Comparison of ENCODE assay signal across 25 cellular contexts in the genomic region with DNA sequence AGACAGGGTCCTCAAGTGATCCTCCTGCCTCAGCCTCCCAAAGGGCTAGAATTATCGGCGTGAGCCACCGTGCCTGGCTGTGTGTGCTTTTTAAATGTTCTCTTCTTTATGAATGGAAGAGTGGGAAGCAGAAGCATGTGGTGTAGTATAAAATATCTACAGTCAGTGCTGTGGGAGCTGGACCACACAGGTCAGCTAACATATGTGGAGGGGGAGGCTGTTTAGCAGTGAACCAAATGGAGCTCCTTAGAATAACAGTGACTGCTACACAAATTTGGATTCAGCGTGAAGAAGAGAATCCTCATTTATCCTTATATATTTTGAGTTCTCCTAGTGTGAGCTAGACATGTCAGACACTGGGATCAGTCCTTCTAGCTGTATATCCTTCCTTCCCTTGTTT. TPM values are rescaled to one million over a fixed set of nuclear protein-coding genes. Genes with fewer than 3 reads are reported as not detected.
A peak's percentile ranks its signal among the peaks of the same experiment; 100 is the strongest.
DNase-seq lines count a peak whose midpoint lies in the region; ATAC-seq and TF ChIP-seq lines count a peak whose summit lies in the region.
"Had no signal": no experiment of that assay in that cellular context is flagged by ENCODE, and none has a peak within 500 bp of the region (broad histone marks: within the 10 kb centered on the region; RNA-seq: fewer than 3 reads in every experiment).

No MANE protein-coding gene starts in this region.

- no peak for DNase-seq in activated naive CD4-positive, alpha-beta T cell treated with anti-CD3 and anti-CD28 coated beads, Interleukin-2, amount 10 ng/mL, durations not matched to agents 7 days and 5 days
- DNase-seq in glutamatergic neuron (no peak), upper lobe of left lung (no peak), SKM-1 (lab: John Stamatoyannopoulos, UW; ENCODE audit: unreplicated experiment) (no peak), SJCRH30 (no peak), mesenchymal stem cell (no peak)
- DNase-seq: activated CD4-positive, alpha-beta T cell treated with anti-CD3 and anti-CD28 coated beads for 1 hour; activated naive CD4-positive, alpha-beta T cell treated with Interleukin-2 at 50 U/mL for 16 hours; activated T-cell treated with anti-CD3 and anti-CD28 coated beads, Interleukin-2, amount 50 U/mL, for 4 hours; AML-193; Calu3; central memory CD4-positive, alpha-beta T cell; foreskin keratinocyte; GM23248; immature natural killer cell; left lung; NCI-H187; NCI-H226; NCI-H748 treated with DMSO at 0.1 percent for 48 hours; stimulated activated CD4-positive, alpha-beta T cell treated with anti-CD3 and anti-CD28 coated beads, Interleukin-4, amount 100 ng/mL, for 1 hour; stimulated activated naive CD8-positive, alpha-beta T cell treated with anti-CD3 and anti-CD28 coated beads, Interleukin-15, Interleukin-2, amounts not matched to agents 100 U/mL and 50 U/mL, for 24 hours; SW 1271; thyroid gland had no signal

- H3K9me3 ChIP-seq in OCI-LY1 (ENCODE audit: low read length) (no peaks in the 10 kb centered on the region), upper lobe of left lung (no peaks in the 10 kb centered on the region), SJCRH30 (replicated peaks) (no peaks in the 10 kb centered on the region), mesenchymal stem cell (ENCODE audit: control insufficient read depth, low read length) (no peaks in the 10 kb centered on the region)
- H3K9me3 ChIP-seq: left lung, thyroid gland had no signal

- WGBS in upper lobe of left lung, 2 donors = 93 to 94% methylated on average over 4 of the region's 4 CpGs
- 95% methylated on average over 3 of the region's 4 CpGs for WGBS in mesenchymal stem cell

- H3K9ac ChIP-seq in OCI-LY1 (ENCODE audit: low read length) (peak overlapping the region; percentile 61; the same call in 1 of the 2 replicates), mesenchymal stem cell (ENCODE audit: low read length) (no peak overlapping the region)
- H3K9ac ChIP-seq: GM23248 had no signal

- H2BK15ac ChIP-seq in mesenchymal stem cell (ENCODE audit: low read depth, poor library complexity, severe bottlenecking) = no peak overlapping the region

- no peaks in the 10 kb centered on the region for H3K9me3 Mint-ChIP-seq in activated naive CD4-positive, alpha-beta T cell treated with anti-CD3 and anti-CD28 coated beads, Interleukin-2, amount 50 U/mL, for 24 hours
- no peaks in the 10 kb centered on the region for H3K9me3 Mint-ChIP-seq in activated naive CD4-positive, alpha-beta T cell treated with anti-CD3 and anti-CD28 coated beads, Interleukin-2, amount 10 ng/mL, durations not matched to agents 7 days and 5 days
- peaks cover 15% of the 10 kb centered on the region for H3K9me3 Mint-ChIP-seq in glutamatergic neuron (ENCODE audit: unreplicated experiment)
- H3K9me3 Mint-ChIP-seq: activated T-cell treated with anti-CD3 and anti-CD28 coated beads, Interleukin-2, amount 50 U/mL, for 4 hours; immature natural killer cell had no signal

- peaks cover 61% of the 10 kb centered on the region for H3K79me2 ChIP-seq in OCI-LY1 (ENCODE audit: insufficient read depth, low read length)

- peaks cover 11% of the 10 kb centered on the region for H3F3A ChIP-seq in OCI-LY1 (ENCODE audit: insufficient read depth, low read length)

- H2BK5ac ChIP-seq in mesenchymal stem cell (ENCODE audit: low read depth, low read length, poor library complexity, severe bottlenecking) = no peak overlapping the region

- H3K4me2 ChIP-seq in OCI-LY1 (ENCODE audit: low read length) = peak overlapping the region; percentile 82
- no peak overlapping the region for H3K4me2 ChIP-seq in mesenchymal stem cell (ENCODE audit: low read length, poor library complexity, severe bottlenecking)

- H3K14ac ChIP-seq in mesenchymal stem cell (ENCODE audit: low read length in 2 of 2) = no peak overlapping the region

- H3K18ac ChIP-seq in mesenchymal stem cell (ENCODE audit: low read depth in 1 of 2, low read length in 2 of 2) = peak overlapping the region in 1 of 2 experiments; percentile 28

- H3K27ac ChIP-seq in OCI-LY1 (ENCODE audit: low read depth, low read length, poor library complexity, severe bottlenecking) (peak overlapping the region; percentile 97), upper lobe of left lung (no peak overlapping the region), SJCRH30 (no peak overlapping the region), mesenchymal stem cell (ENCODE audit: low read length, poor library complexity, severe bottlenecking) (no peak overlapping the region)
- H3K27ac ChIP-seq: foreskin keratinocyte, GM23248, thyroid gland had no signal

- H3K4me3 ChIP-seq in OCI-LY1 (ENCODE audit: low read depth, low read length, poor library complexity, severe bottlenecking) = peak overlapping the region; percentile 87
- H3K4me3 ChIP-seq in upper lobe of left lung = peak overlapping the region in 3 of 4 donors; percentile 75 to 89 (median 86)
- no peak overlapping the region for H3K4me3 ChIP-seq in SJCRH30
- no peak overlapping the region for H3K4me3 ChIP-seq in mesenchymal stem cell (ENCODE audit: insufficient read depth in 1 of 2, low read depth in 1 of 2, low read length in 2 of 2)
- H3K4me3 ChIP-seq: thyroid gland had no signal

- H3K27me3 Mint-ChIP-seq in activated naive CD4-positive, alpha-beta T cell treated with anti-CD3 and anti-CD28 coated beads, Interleukin-2, amount 50 U/mL, for 24 hours = no peaks in the 10 kb centered on the region
- H3K27me3 Mint-ChIP-seq in activated naive CD4-positive, alpha-beta T cell treated with anti-CD3 and anti-CD28 coated beads, Interleukin-2, amount 10 ng/mL, durations not matched to agents 7 days and 5 days = peaks cover 15% of the 10 kb centered on the region
- H3K27me3 Mint-ChIP-seq in glutamatergic neuron (ENCODE audit: unreplicated experiment) = peaks cover 5% of the 10 kb centered on the region

- no peak overlapping the region for H3K4ac ChIP-seq in mesenchymal stem cell (ENCODE audit: low read depth in 1 of 2, low read length in 2 of 2)

- H4K91ac ChIP-seq in mesenchymal stem cell (ENCODE audit: low read length) = no peak overlapping the region

- no peaks in the 10 kb centered on the region for H3K9me2 ChIP-seq in OCI-LY1 (ENCODE audit: low read depth, low read length)

- no peaks in the 10 kb centered on the region for H4K20me1 ChIP-seq in OCI-LY1 (ENCODE audit: insufficient read depth, low read length)

- no peak for TF ChIP-seq EP300 in upper lobe of left lung (IDR thresholded peaks at IDR 0.05)

- ATAC-seq in upper lobe of left lung (ENCODE audit: low FRiP score in 2 of 2) = no peak
- ATAC-seq: activated T-cell treated with anti-CD3 and anti-CD28 coated beads, Interleukin-2, amount 50 U/mL, for 4 hours; foreskin keratinocyte; left lung; stimulated activated naive CD8-positive, alpha-beta T cell treated with anti-CD3 and anti-CD28 coated beads, Interleukin-15, Interleukin-2, amounts not matched to agents 100 U/mL and 50 U/mL, for 24 hours had no signal

- no peak overlapping the region for H4K8ac ChIP-seq in mesenchymal stem cell (ENCODE audit: low read length)

- H3K79me1 ChIP-seq in mesenchymal stem cell (replicated peaks; ENCODE audit: low read length, poor library complexity, severe bottlenecking) = peaks cover 9% of the 10 kb centered on the region

- H2BK12ac ChIP-seq in mesenchymal stem cell (ENCODE audit: low read length in 2 of 2) = no peak overlapping the region

- peaks cover 47% of the 10 kb centered on the region for H3K4me1 Mint-ChIP-seq in activated naive CD4-positive, alpha-beta T cell treated with anti-CD3 and anti-CD28 coated beads, Interleukin-2, amount 50 U/mL, for 24 hours
- H3K4me1 Mint-ChIP-seq in activated naive CD4-positive, alpha-beta T cell treated with anti-CD3 and anti-CD28 coated beads, Interleukin-2, amount 10 ng/mL, durations not matched to agents 7 days and 5 days = peaks cover 33% of the 10 kb centered on the region
- H3K4me1 Mint-ChIP-seq in glutamatergic neuron (ENCODE audit: low read depth, unreplicated experiment) = peaks cover 20% of the 10 kb centered on the region

- no peak overlapping the region for H3K23ac ChIP-seq in mesenchymal stem cell (ENCODE audit: low read length in 2 of 2)

- TF ChIP-seq CTCF in OCI-LY1 (IDR thresholded peaks at IDR 0.05; ENCODE audit: low read length) (no peak), glutamatergic neuron (IDR thresholded peaks at IDR 0.05; ENCODE audit: partially characterized antibody, unreplicated experiment) (no peak), upper lobe of left lung (IDR thresholded peaks at IDR 0.05) (no peak)

- H3K27ac Mint-ChIP-seq in activated naive CD4-positive, alpha-beta T cell treated with anti-CD3 and anti-CD28 coated beads, Interleukin-2, amount 50 U/mL, for 24 hours = no peak overlapping the region
- H3K27ac Mint-ChIP-seq in activated naive CD4-positive, alpha-beta T cell treated with anti-CD3 and anti-CD28 coated beads, Interleukin-2, amount 10 ng/mL, durations not matched to agents 7 days and 5 days = no peak overlapping the region
- peak overlapping the region; percentile 48 for H3K27ac Mint-ChIP-seq in glutamatergic neuron (ENCODE audit: unreplicated experiment)

- no peak overlapping the region for H2AK5ac ChIP-seq in mesenchymal stem cell (ENCODE audit: low read length, severe bottlenecking)

- CTCF ChIA-PET in activated naive CD4-positive, alpha-beta T cell treated with anti-CD3 and anti-CD28 coated beads, Interleukin-2, amount 10 ng/mL, durations not matched to agents 7 days and 5 days (lab: Charles Lee) = interaction anchor here (0.6 to 0.8 kb wide), 2 partner anchors 40 to 275 kb away, joined by 3 to 5 read pairs; no protein-coding TSS in a partner anchor

- peak overlapping the region; percentile 19 for H3K4me3 Mint-ChIP-seq in activated naive CD4-positive, alpha-beta T cell treated with anti-CD3 and anti-CD28 coated beads, Interleukin-2, amount 50 U/mL, for 24 hours
- no peak overlapping the region for H3K4me3 Mint-ChIP-seq in activated naive CD4-positive, alpha-beta T cell treated with anti-CD3 and anti-CD28 coated beads, Interleukin-2, amount 10 ng/mL, durations not matched to agents 7 days and 5 days
- H3K4me3 Mint-ChIP-seq in glutamatergic neuron (ENCODE audit: unreplicated experiment) = no peak overlapping the region
- H3K4me3 Mint-ChIP-seq: activated T-cell treated with anti-CD3 and anti-CD28 coated beads, Interleukin-2, amount 50 U/mL, for 4 hours had no signal

- H3K4me1 ChIP-seq in OCI-LY1 (ENCODE audit: insufficient read depth, low read length, severe bottlenecking) (peaks cover 71% of the 10 kb centered on the region), upper lobe of left lung (peaks cover 7 to 14% (median 10%) of the 10 kb centered on the region in 4 donors), SJCRH30 (no peaks in the 10 kb centered on the region; the same call in 1 of the 2 replicates), mesenchymal stem cell (ENCODE audit: control insufficient read depth, insufficient read depth, low read depth, low read length) (peaks cover 13% of the 10 kb centered on the region)

- H3K36me3 ChIP-seq in OCI-LY1 (ENCODE audit: insufficient read depth, low read length) = 0 out of 2 replicates have a peak, but pooled peaks cover 5% of the 10 kb centered on the region
- no peaks in the 10 kb centered on the region for H3K36me3 ChIP-seq in upper lobe of left lung
- no peaks in the 10 kb centered on the region for H3K36me3 ChIP-seq in SJCRH30
- no peaks in the 10 kb centered on the region for H3K36me3 ChIP-seq in mesenchymal stem cell (ENCODE audit: control insufficient read depth in 1 of 2, insufficient read depth in 2 of 2, low read depth in 1 of 2, low read length in 2 of 2)
- H3K36me3 ChIP-seq: left lung, thyroid gland had no signal

- H3K27me3 ChIP-seq in OCI-LY1 (ENCODE audit: insufficient read depth, low read length) (no peaks in the 10 kb centered on the region), upper lobe of left lung (peaks cover 0 to 3% (median 0%) of the 10 kb centered on the region in 4 donors), SJCRH30 (no peaks in the 10 kb centered on the region), mesenchymal stem cell (ENCODE audit: control insufficient read depth in 1 of 2, insufficient read depth in 1 of 2, low read length in 2 of 2) (no peaks in the 10 kb centered on the region)
- H3K27me3 ChIP-seq: foreskin keratinocyte, thyroid gland had no signal

- TF ChIP-seq POLR2A in upper lobe of left lung (IDR thresholded peaks at IDR 0.05) = no peak

- H3K36me3 Mint-ChIP-seq in activated naive CD4-positive, alpha-beta T cell treated with anti-CD3 and anti-CD28 coated beads, Interleukin-2, amount 50 U/mL, for 24 hours = no peaks in the 10 kb centered on the region
- H3K36me3 Mint-ChIP-seq in activated naive CD4-positive, alpha-beta T cell treated with anti-CD3 and anti-CD28 coated beads, Interleukin-2, amount 10 ng/mL, durations not matched to agents 7 days and 5 days = peaks cover 7% of the 10 kb centered on the region
- no peaks in the 10 kb centered on the region for H3K36me3 Mint-ChIP-seq in glutamatergic neuron (ENCODE audit: unreplicated experiment)
- H3K36me3 Mint-ChIP-seq: immature natural killer cell had no signal

- H2BK120ac ChIP-seq in mesenchymal stem cell (ENCODE audit: low read depth, low read length) = no peak overlapping the region

- no peak overlapping the region for H2AFZ ChIP-seq in OCI-LY1 (ENCODE audit: low read length)
- H2AFZ ChIP-seq in mesenchymal stem cell (ENCODE audit: low read depth, low read length) = no peak overlapping the region
- H2AFZ ChIP-seq: GM23248 had no signal

RNA-seq across cellular contexts. Expression of a gene that starts 3.2 kb away (rescaled TPM):
- total RNA-seq in glutamatergic neuron (ENCODE audit: unreplicated experiment) (27.5 TPM), upper lobe of left lung (100 to 1,000 TPM in 4 of 6 donors, 10 to 100 TPM in 2; 62.9 to 178 (median 123) TPM)
- 16.8 and 17.7 TPM in 2 replicates for total RNA-seq in SJCRH30 (2014; rRNA removed; shearing (Covaris generic))
- polyA plus RNA-seq in mesenchymal stem cell (2013, experiment 1 of 2) = 12.1 TPM
- polyA plus RNA-seq in mesenchymal stem cell (2013, experiment 2 of 2) = 13.1 TPM

RNA-seq across cellular contexts. Expression of a gene that starts 8.8 kb away (rescaled TPM):
- total RNA-seq in glutamatergic neuron (ENCODE audit: unreplicated experiment) (28.4 TPM), upper lobe of left lung (10 to 100 TPM; 12.3 to 42.9 (median 24.0) TPM)
- total RNA-seq in SJCRH30 (2014; rRNA removed; shearing (Covaris generic)) = 18.2 and 19.7 TPM in 2 replicates
- 32.2 TPM for polyA plus RNA-seq in mesenchymal stem cell (2013, experiment 1 of 2)
- 30.9 TPM for polyA plus RNA-seq in mesenchymal stem cell (2013, experiment 2 of 2)

Comparison
In these comparisons a context has a peak if more than half of its experiments do, and no peak if none do; other contexts are left out.
1. H3K4me3 ChIP-seq: peak in OCI-LY1 (single experiment) and upper lobe of left lung (3 of 4); none in SJCRH30 (single experiment) and mesenchymal stem cell (0 of 2).